ENCODE assay signal across 33 cellular contexts in genomic region chr7:76506081-76506440, GRCh38. TPM values are rescaled to one million over a fixed set of nuclear protein-coding genes. Genes with fewer than 3 reads are reported as not detected.
DNase-seq lines count a peak whose midpoint lies in the region; ATAC-seq, FAIRE-seq and TF ChIP-seq lines count a peak whose summit lies in the region.
"Had no signal": no experiment of that assay in that cellular context is flagged by ENCODE, and none has a peak within 500 bp of the region (broad histone marks: within the 10 kb centered on the region; RNA-seq: fewer than 3 reads in every experiment).

No MANE protein-coding gene starts in this region.

- 49% methylated on average over 5 of the region's 5 CpGs for WGBS in K562 (ENCODE audit: insufficient coverage, low coverage, missing lambda C conversion rate)

- H3K27me3 ChIP-seq in K562 (ENCODE audit: control insufficient read depth in 2 of 2, insufficient read depth in 2 of 2, low read length in 2 of 2) (no peaks in the 10 kb centered on the region), brain microvascular endothelial cell (replicated peaks) (no peaks in the 10 kb centered on the region)
- H3K27me3 ChIP-seq: ascending aorta, cardiac muscle cell, upper lobe of right lung had no signal

- FAIRE-seq in K562 (lab: Jason Lieb, UNC): no peak
- FAIRE-seq: A549, GM12892 had no signal

- H3K4me2 ChIP-seq in K562 (ENCODE audit: insufficient read depth, low read length): no peak overlapping the region
- H3K4me2 ChIP-seq: A549 had no signal

- peaks cover 6 to 7% of the 10 kb centered on the region in 2 donors for H3K4me1 Mint-ChIP-seq in natural killer cell treated with Interleukin-12 subunit alpha and Interleukin-12 subunit beta and Interleukin-15 and Interleukin-18, amount 100 ng/mL, for 72 hours (ENCODE audit: low read depth in 2 of 2)
- H3K4me1 Mint-ChIP-seq in natural killer cell: no peaks in the 10 kb centered on the region
- H3K4me1 Mint-ChIP-seq: stimulated activated effector memory CD8-positive, alpha-beta T cell treated with anti-CD3 and anti-CD28 coated beads, Interleukin-12 subunit alpha, Interleukin-12 subunit beta, amount 100 ng/mL, for 72 hours had no signal

- POLR2A ChIA-PET in K562 (lab: Yijun Ruan, JAX): no interaction called here

- no peaks in the 10 kb centered on the region for H3K9me3 ChIP-seq in K562 (replicated peaks; ENCODE audit: control insufficient read depth, insufficient read depth, low read depth, low read length)
- H3K9me3 ChIP-seq: A549, ascending aorta, upper lobe of right lung had no signal

- no peaks in the 10 kb centered on the region for H4K20me1 ChIP-seq in K562 (replicated peaks; ENCODE audit: control insufficient read depth, insufficient read depth, low read length)

- peaks cover 7% of the 10 kb centered on the region; the same call in 1 of the 3 replicates for H3K36me3 ChIP-seq in K562 (ENCODE audit: control insufficient read depth, insufficient read depth, low read length)
- peaks cover 16% of the 10 kb centered on the region for H3K36me3 ChIP-seq in brain microvascular endothelial cell (replicated peaks)
- H3K36me3 ChIP-seq: cardiac muscle cell had no signal

- TF ChIP-seq EP300 in K562 (IDR thresholded peaks at IDR 0.05; ENCODE audit: low read length): no peak

- H3K4me3 Mint-ChIP-seq in natural killer cell treated with Interleukin-12 subunit alpha and Interleukin-12 subunit beta and Interleukin-15 and Interleukin-18, amount 100 ng/mL, for 72 hours: no peak overlapping the region
- no peak overlapping the region for H3K4me3 Mint-ChIP-seq in natural killer cell
- H3K4me3 Mint-ChIP-seq: activated CD4-positive, alpha-beta memory T cell treated with anti-CD3 and anti-CD28 coated beads for 36 hours; activated naive CD8-positive, alpha-beta T cell; CD4-positive, alpha-beta memory T cell; nephron; stimulated activated effector memory CD8-positive, alpha-beta T cell treated with anti-CD3 and anti-CD28 coated beads, Interleukin-12 subunit alpha, Interleukin-12 subunit beta, amount 100 ng/mL, for 72 hours had no signal

- H3K79me2 ChIP-seq in K562 (ENCODE audit: control insufficient read depth, insufficient read depth, low read length): no peaks in the 10 kb centered on the region
- H3K79me2 ChIP-seq: parathyroid adenoma had no signal

- no peak for TF ChIP-seq RAD21 in K562 (CRISPR knock-in tag; conservative IDR thresholded peaks at IDR 0.05 in 1 of 2, IDR thresholded peaks at IDR 0.05 in 1 of 2)

- no peak for TF ChIP-seq POLR2A in K562 (conservative IDR thresholded peaks at IDR 0.05)

- no peak overlapping the region for H3K4me3 ChIP-seq in K562
- H3K4me3 ChIP-seq in brain microvascular endothelial cell (ENCODE audit: low read depth, low read length): no peak overlapping the region
- H3K4me3 ChIP-seq: A549, ascending aorta, cardiac muscle cell, upper lobe of right lung had no signal

- H2AFZ ChIP-seq in K562 (ENCODE audit: low read depth, low read length): no peak overlapping the region
- H2AFZ ChIP-seq: parathyroid adenoma had no signal

- intact Hi-C loops in natural killer cell (cut with micrococcal nuclease) (loop anchor here (10.0 kb wide), 1 partner anchor 489 kb away; no protein-coding TSS in a partner anchor), K562 (cut with micrococcal nuclease) (loop anchor here (10.0 kb wide), 1 partner anchor 489 kb away; no protein-coding TSS in a partner anchor)

- H3K9me3 Mint-ChIP-seq in natural killer cell treated with Interleukin-12 subunit alpha and Interleukin-12 subunit beta and Interleukin-15 and Interleukin-18, amount 100 ng/mL, for 72 hours: no peaks in the 10 kb centered on the region
- H3K9me3 Mint-ChIP-seq in natural killer cell: no peaks in the 10 kb centered on the region
- H3K9me3 Mint-ChIP-seq: activated CD4-positive, alpha-beta memory T cell treated with anti-CD3 and anti-CD28 coated beads for 36 hours; CD4-positive, alpha-beta memory T cell; nephron; stimulated activated effector memory CD8-positive, alpha-beta T cell treated with anti-CD3 and anti-CD28 coated beads, Interleukin-12 subunit alpha, Interleukin-12 subunit beta, amount 100 ng/mL, for 72 hours had no signal

- no peak for ATAC-seq in natural killer cell treated with Interleukin-12 subunit alpha and Interleukin-12 subunit beta and Interleukin-15 and Interleukin-18, amount 100 ng/mL, for 72 hours
- ATAC-seq in natural killer cell (no peak), K562 (no peak; the same call in 2 of the 3 replicates), GM19452 (IDR thresholded peaks at IDR 0.05; ENCODE audit: unreplicated experiment) (no peak)
- ATAC-seq: A549; stimulated activated effector memory CD8-positive, alpha-beta T cell treated with anti-CD3 and anti-CD28 coated beads, Interleukin-12 subunit alpha, Interleukin-12 subunit beta, amount 100 ng/mL, for 72 hours; upper lobe of right lung had no signal

- in situ Hi-C loops in K562 (cut with MboI) (loop anchor here (10.0 kb wide), 2 partner anchors 71 to 99 kb away; no protein-coding TSS in a partner anchor), brain microvascular endothelial cell (cut with HindIII; ENCODE audit: low pct_ligation_motif_present, low sequenced_read_pairs) (no loop called here)

- TF ChIP-seq CTCF in natural killer cell (IDR thresholded peaks at IDR 0.05) (no peak), K562 (IDR thresholded peaks at IDR 0.05 in 2 of 3, conservative IDR thresholded peaks at IDR 0.05 in 1 of 3; ENCODE audit: insufficient read depth in 2 of 3, low read depth in 1 of 3, low read length in 3 of 3) (no peak), brain microvascular endothelial cell (IDR thresholded peaks at IDR 0.05; ENCODE audit: low read depth, low read length, missing control alignments) (no peak)

- no peak overlapping the region for H3K27ac ChIP-seq in K562 (ENCODE audit: extremely low read depth, low read depth, low read length)
- H3K27ac ChIP-seq in brain microvascular endothelial cell: no peak overlapping the region
- H3K27ac ChIP-seq: ascending aorta, cardiac muscle cell, parathyroid adenoma, upper lobe of right lung had no signal

- H3K9me1 ChIP-seq in K562 (ENCODE audit: control insufficient read depth, insufficient read depth, low read length): no peaks in the 10 kb centered on the region

- H3K4me1 ChIP-seq in K562 (replicated peaks in 1 of 2; ENCODE audit: control insufficient read depth in 2 of 2, insufficient read depth in 2 of 2, low read length in 2 of 2): peaks cover 0 to 17% of the 10 kb centered on the region in 2 experiments; a peak in 2 of 5 replicates
- H3K4me1 ChIP-seq: ascending aorta, parathyroid adenoma, upper lobe of right lung had no signal

- DNase-seq in natural killer cell treated with Interleukin-12 subunit alpha and Interleukin-12 subunit beta and Interleukin-15 and Interleukin-18, amount 100 ng/mL, for 72 hours (ENCODE audit: low spot score): peak; percentile 45
- DNase-seq in natural killer cell: no peak
- peak in 1 of 4 experiments; percentile 4 for DNase-seq in K562 (ENCODE audit: extremely low read depth in 1 of 4, low spot score in 3 of 4)
- DNase-seq in myocyte (ENCODE audit: low read depth): peak; percentile 87
- DNase-seq in NCI-H1930 (lab: John Stamatoyannopoulos, UW): no peak
- no peak for DNase-seq in brain microvascular endothelial cell
- DNase-seq in hippocampal formation (lab: John Stamatoyannopoulos, UW): no peak
- DNase-seq: activated CD4-positive, alpha-beta memory T cell treated with anti-CD3 and anti-CD28 coated beads for 36 hours; activated CD4-positive, alpha-beta T cell treated with anti-CD3 and anti-CD28 coated beads for 1 hour; activated effector memory CD4-positive, alpha-beta T cell treated with Interleukin-2 at 50 U/mL for 16 hours; CD4-positive, alpha-beta memory T cell; cortex of kidney; glutamatergic neuron; islet precursor cell; NCI-H1436; NCI-H2081 treated with DMSO at 0.1 percent for 48 hours; NCI-H345; NCI-H69; retina; Right ventricle myocardium superior; upper lobe of right lung had no signal

- no peaks in the 10 kb centered on the region for H3K27me3 Mint-ChIP-seq in natural killer cell treated with Interleukin-12 subunit alpha and Interleukin-12 subunit beta and Interleukin-15 and Interleukin-18, amount 100 ng/mL, for 72 hours
- H3K27me3 Mint-ChIP-seq in natural killer cell (ENCODE audit: low read depth in 2 of 2): no peaks in the 10 kb centered on the region
- H3K27me3 Mint-ChIP-seq: activated CD4-positive, alpha-beta memory T cell treated with anti-CD3 and anti-CD28 coated beads for 36 hours; activated naive CD8-positive, alpha-beta T cell; CD4-positive, alpha-beta memory T cell had no signal

- no TSS peak for BruUV-seq in K562 (replicated peaks; lab: Mats Ljungman, UMichigan)

- H3K27ac Mint-ChIP-seq in natural killer cell treated with Interleukin-12 subunit alpha and Interleukin-12 subunit beta and Interleukin-15 and Interleukin-18, amount 100 ng/mL, for 72 hours: no peak overlapping the region
- no peak overlapping the region for H3K27ac Mint-ChIP-seq in natural killer cell
- H3K27ac Mint-ChIP-seq: activated CD4-positive, alpha-beta memory T cell treated with anti-CD3 and anti-CD28 coated beads for 36 hours; activated naive CD8-positive, alpha-beta T cell; CD4-positive, alpha-beta memory T cell; nephron; stimulated activated effector memory CD8-positive, alpha-beta T cell treated with anti-CD3 and anti-CD28 coated beads, Interleukin-12 subunit alpha, Interleukin-12 subunit beta, amount 100 ng/mL, for 72 hours had no signal

- no peak overlapping the region; a peak in 1 of 4 replicates for H3K9ac ChIP-seq in K562 (ENCODE audit: insufficient read depth in 1 of 2, low read depth in 2 of 2, low read length in 2 of 2)
- H3K9ac ChIP-seq: parathyroid adenoma had no signal

- CTCF ChIA-PET in K562 (lab: Yijun Ruan, JAX; ENCODE audit: low intra/inter-chr PET ratio): no interaction called here

- no peaks in the 10 kb centered on the region for H3K36me3 Mint-ChIP-seq in natural killer cell treated with Interleukin-12 subunit alpha and Interleukin-12 subunit beta and Interleukin-15 and Interleukin-18, amount 100 ng/mL, for 72 hours
- H3K36me3 Mint-ChIP-seq in natural killer cell: no peaks in the 10 kb centered on the region

RNA-seq across cellular contexts. Expression of gene UPK3B, which starts 4.3 kb away (rescaled TPM):
- 1 to 10 TPM; 1.6 to 5.0 TPM for total RNA-seq in natural killer cell treated with Interleukin-12 subunit alpha and Interleukin-12 subunit beta and Interleukin-15 and Interleukin-18, amount 100 ng/mL, for 72 hours
- total RNA-seq in natural killer cell: 1 to 10 TPM; 3.3 to 5.3 (median 3.3) TPM
- 2.2 TPM in 1 of 2 replicates, not detected in the other for total RNA-seq in K562 (2011; cell fraction: chromatin; rRNA removed; ENCODE audit: low replicate concordance)
- total RNA-seq in K562 (2011; cell fraction: nucleolus; rRNA removed): 1.7 and 1.8 TPM in 2 replicates
- total RNA-seq in K562 (2011; cell fraction: nucleoplasm; rRNA removed): not detected in 2 replicates
- not detected in 2 replicates for total RNA-seq in K562 (2014; rRNA removed)
- total RNA-seq in K562 (2014; rRNA removed; fragmentation: Illumina TruSeq; extraction: Trizol): not detected in 2 replicates
- total RNA-seq in K562 (2015; rRNA removed; fragmentation: Illumina TruSeq; extraction: Trizol): not detected in 2 replicates
- total RNA-seq in K562 (2021): 0.38 TPM in 1 of 2 replicates, not detected in the other
- not detected in 2 replicates for polyA plus RNA-seq in K562 (2011; rRNA removed)
- not detected in 2 replicates for polyA plus RNA-seq in K562 (2011; cell fraction: cytosol; rRNA removed)
- polyA plus RNA-seq in K562 (2011; cell fraction: nucleus; rRNA removed): not detected in 2 replicates
- not detected in 2 replicates for polyA plus RNA-seq in K562 (2012)
- polyA plus RNA-seq in K562 (2014; fragmentation: Illumina TruSeq; extraction: Trizol): not detected in 2 replicates
- polyA plus RNA-seq in K562 (2014; fragmentation: Nextera tagmentation; extraction: Ambion mirVana): not detected
- polyA plus RNA-seq in K562 (2014; rRNA removed): not detected in 2 replicates
- polyA minus RNA-seq in K562 (2011; rRNA and poly(A)+ RNA removed): not detected in 2 replicates
- polyA minus RNA-seq in K562 (2011; cell fraction: cytosol; rRNA and poly(A)+ RNA removed): not detected in 2 replicates
- not detected in 2 replicates for polyA minus RNA-seq in K562 (2011; cell fraction: nucleus; rRNA and poly(A)+ RNA removed)
- 0.24 and 0.68 TPM in 2 replicates for total RNA-seq in myocyte
- 1.0 TPM for polyA plus RNA-seq in myocyte (2012)
- total RNA-seq: skeletal muscle tissue had no signal
- polyA plus RNA-seq: CD4-positive, alpha-beta memory T cell had no signal

RNA-seq across cellular contexts. Expression of gene SPDYE16, which starts 37.0 kb away (rescaled TPM):
- total RNA-seq in natural killer cell treated with Interleukin-12 subunit alpha and Interleukin-12 subunit beta and Interleukin-15 and Interleukin-18, amount 100 ng/mL, for 72 hours: under 1 TPM; 0.36 to 0.76 TPM
- total RNA-seq in natural killer cell: 1 to 10 TPM in 1 of 3 donors, under 1 TPM in 1, not detected in 1; 0.32 to 1.4 TPM
- total RNA-seq in K562 (2011; cell fraction: chromatin; rRNA removed; ENCODE audit: low replicate concordance): 0.28 and 0.77 TPM in 2 replicates
- total RNA-seq in K562 (2011; cell fraction: nucleolus; rRNA removed): 0.39 TPM in 1 of 2 replicates, not detected in the other
- 0.22 TPM in 1 of 2 replicates, not detected in the other for total RNA-seq in K562 (2011; cell fraction: nucleoplasm; rRNA removed)
- total RNA-seq in K562 (2014; rRNA removed): not detected in 2 replicates
- not detected in 2 replicates for total RNA-seq in K562 (2014; rRNA removed; fragmentation: Illumina TruSeq; extraction: Trizol)
- not detected in 2 replicates for total RNA-seq in K562 (2015; rRNA removed; fragmentation: Illumina TruSeq; extraction: Trizol)
- total RNA-seq in K562 (2021): 0.13 TPM in 1 of 2 replicates, not detected in the other
- polyA plus RNA-seq in K562 (2011; rRNA removed): 0.04 TPM in 1 of 2 replicates, not detected in the other
- not detected in 2 replicates for polyA plus RNA-seq in K562 (2011; cell fraction: cytosol; rRNA removed)
- polyA plus RNA-seq in K562 (2011; cell fraction: nucleus; rRNA removed): 0.03 and 0.17 TPM in 2 replicates
- 0.20 and 0.46 TPM in 2 replicates for polyA plus RNA-seq in K562 (2012)
- polyA plus RNA-seq in K562 (2014; fragmentation: Illumina TruSeq; extraction: Trizol): 0.06 TPM in 2 replicates
- polyA plus RNA-seq in K562 (2014; fragmentation: Nextera tagmentation; extraction: Ambion mirVana): under 1 TPM; 0.04 to 0.06 TPM
- not detected in 2 replicates for polyA plus RNA-seq in K562 (2014; rRNA removed)
- 0.15 TPM in 1 of 2 replicates, not detected in the other for polyA minus RNA-seq in K562 (2011; rRNA and poly(A)+ RNA removed)
- not detected in 2 replicates for polyA minus RNA-seq in K562 (2011; cell fraction: cytosol; rRNA and poly(A)+ RNA removed)
- 0.27 TPM in 1 of 2 replicates, not detected in the other for polyA minus RNA-seq in K562 (2011; cell fraction: nucleus; rRNA and poly(A)+ RNA removed)
- 0.11 and 1.8 TPM in 2 replicates for total RNA-seq in myocyte
- 0.49 TPM for polyA plus RNA-seq in myocyte (2012)
- total RNA-seq: ascending aorta, fibroblast of villous mesenchyme, LHCN-M2, Right ventricle myocardium superior, skeletal muscle tissue had no signal
- polyA plus RNA-seq: A549 had no signal

RNA-seq across cellular contexts. Expression of gene DTX2, which starts 44.6 kb away (rescaled TPM):
- total RNA-seq in natural killer cell treated with Interleukin-12 subunit alpha and Interleukin-12 subunit beta and Interleukin-15 and Interleukin-18, amount 100 ng/mL, for 72 hours: 10 to 100 TPM; 34.3 to 36.5 TPM
- total RNA-seq in natural killer cell (10 to 100 TPM; 32.3 to 48.3 (median 40.5) TPM), K562 (2014; rRNA removed) (14.9 and 20.4 TPM in 2 replicates), K562 (2014; rRNA removed; fragmentation: Illumina TruSeq; extraction: Trizol) (2.5 and 4.8 TPM in 2 replicates), K562 (2015; rRNA removed; fragmentation: Illumina TruSeq; extraction: Trizol) (8.3 and 9.9 TPM in 2 replicates), K562 (2021) (25.2 and 31.5 TPM in 2 replicates), myocyte (14.4 and 21.7 TPM in 2 replicates)
- 39.4 and 79.0 TPM in 2 replicates for total RNA-seq in K562 (2011; cell fraction: chromatin; rRNA removed; ENCODE audit: low replicate concordance)
- total RNA-seq in K562 (2011; cell fraction: nucleolus; rRNA removed): 31.7 and 39.9 TPM in 2 replicates
- total RNA-seq in K562 (2011; cell fraction: nucleoplasm; rRNA removed): 27.0 and 30.3 TPM in 2 replicates
- polyA plus RNA-seq in K562 (2011; rRNA removed) (3.4 and 5.6 TPM in 2 replicates), K562 (2014; fragmentation: Illumina TruSeq; extraction: Trizol) (9.8 and 18.3 TPM in 2 replicates), K562 (2014; fragmentation: Nextera tagmentation; extraction: Ambion mirVana) (under 1 TPM; 0.20 to 0.57 TPM), K562 (2014; rRNA removed) (12.2 and 15.5 TPM in 2 replicates)
- polyA plus RNA-seq in K562 (2011; cell fraction: cytosol; rRNA removed): 5.9 and 13.5 TPM in 2 replicates
- 20.0 and 31.0 TPM in 2 replicates for polyA plus RNA-seq in K562 (2011; cell fraction: nucleus; rRNA removed)
- polyA plus RNA-seq in K562 (2012): 15.4 and 44.4 TPM in 2 replicates
- 3.7 and 4.3 TPM in 2 replicates for polyA minus RNA-seq in K562 (2011; rRNA and poly(A)+ RNA removed)
- polyA minus RNA-seq in K562 (2011; cell fraction: cytosol; rRNA and poly(A)+ RNA removed): 21.2 and 26.6 TPM in 2 replicates
- 8.5 and 10.3 TPM in 2 replicates for polyA minus RNA-seq in K562 (2011; cell fraction: nucleus; rRNA and poly(A)+ RNA removed)
- polyA plus RNA-seq in myocyte (2012): 25.0 TPM

Comparison
In these comparisons a context has a peak if more than half of its experiments do, and no peak if none do; other contexts are left out.
1. DNase-seq: peak in natural killer cell treated with Interleukin-12 subunit alpha and Interleukin-12 subunit beta and Interleukin-15 and Interleukin-18, amount 100 ng/mL, for 72 hours (single experiment) and myocyte (single experiment); none in natural killer cell (single experiment), NCI-H1930 (0 of 2), brain microvascular endothelial cell (single experiment) and hippocampal formation (0 of 2).